1 cellular context compared by ENCODE assay signal in the genomic region with DNA sequence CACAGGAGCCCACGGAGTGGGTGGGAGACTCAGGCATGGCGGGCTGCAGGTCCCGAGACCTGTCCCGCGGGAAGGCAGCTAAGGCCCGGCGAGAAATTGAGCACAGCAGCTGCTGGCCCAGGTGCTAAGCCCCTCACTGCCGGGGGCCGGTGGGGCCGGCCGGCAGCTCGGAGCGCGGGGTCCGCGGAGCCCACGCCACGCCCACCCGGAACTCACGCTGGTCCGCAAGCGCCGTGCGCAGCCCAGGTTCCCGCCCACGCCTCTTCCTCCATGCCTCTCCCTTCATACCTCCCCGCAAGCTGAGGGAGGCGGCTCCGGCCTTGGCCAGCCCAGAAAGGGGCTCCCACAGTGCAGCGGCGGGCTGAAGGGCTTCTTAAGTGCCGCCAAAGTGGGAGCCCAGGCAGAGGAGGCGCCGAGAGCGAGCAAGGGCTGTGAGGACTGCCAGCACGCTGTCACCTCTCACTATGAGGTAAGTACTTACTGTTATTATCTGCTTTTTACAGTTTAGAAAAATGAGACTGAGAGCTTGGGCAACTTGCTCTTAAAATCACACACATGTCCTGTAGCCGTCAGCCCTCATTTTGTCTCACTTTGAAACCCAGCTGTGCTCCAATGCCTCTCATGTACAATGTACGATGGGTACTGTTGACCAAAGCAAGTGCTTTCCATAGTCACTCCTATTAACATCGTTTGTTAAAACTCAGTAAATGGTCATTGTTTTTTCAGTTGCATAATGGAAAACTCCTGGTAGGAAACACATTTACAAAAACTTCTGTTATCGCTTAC.
TF ChIP-seq lines count a peak whose summit lies in the region.

No MANE protein-coding gene starts in this region.

TF ChIP-seq in K562, 482 proteins besides CTCF, POLR2A, EP300 and RAD21 (continued from another document):
- no peak for TF ChIP-seq ARID1B (IDR thresholded peaks at IDR 0.05)
- TF ChIP-seq NR1H2 (CRISPR knock-in tag; IDR thresholded peaks at IDR 0.05), result no peak
